ENCODE assay signal across 27 cellular contexts in genomic region chr18:31609886-31610646, GRCh38. TPM values are rescaled to one million over a fixed set of nuclear protein-coding genes. Genes with fewer than 3 reads are reported as not detected.
DNase-seq lines count a peak whose midpoint lies in the region; FAIRE-seq and TF ChIP-seq lines count a peak whose summit lies in the region.
"Had no signal": no experiment of that assay in that cellular context is flagged by ENCODE, and none has a peak within 500 bp of the region (broad histone marks: within the 10 kb centered on the region; RNA-seq: fewer than 3 reads in every experiment).

No MANE protein-coding gene starts in this region.

- CTCF ChIA-PET in activated CD4-positive, alpha-beta T cell treated with anti-CD3 and anti-CD28 coated beads, Interleukin-2, amount 10 ng/mL, durations not matched to agents 7 days and 5 days (lab: Charles Lee): interaction anchor here (1.2 kb wide), 1 partner anchor 37 kb away, joined by 3 read pairs; no protein-coding TSS in a partner anchor

- peaks cover 4% of the 10 kb centered on the region for H3K27me3 Mint-ChIP-seq in nephron (ENCODE audit: low read depth)
- H3K27me3 Mint-ChIP-seq in activated CD4-positive, alpha-beta T cell treated with anti-CD3 and anti-CD28 coated beads, Interleukin-2, amount 10 ng/mL, durations not matched to agents 7 days and 5 days: peaks cover 5% of the 10 kb centered on the region
- H3K27me3 Mint-ChIP-seq: activated naive CD8-positive, alpha-beta T cell; CD4-positive, alpha-beta T cell; central memory CD8-positive, alpha-beta T cell; IgD-negative memory B cell had no signal

- no peak for TF ChIP-seq CTCF in nephron (IDR thresholded peaks at IDR 0.05; ENCODE audit: unreplicated experiment in 3 of 3)

- POLR2A ChIA-PET in activated CD4-positive, alpha-beta T cell treated with anti-CD3 and anti-CD28 coated beads, Interleukin-2, amount 10 ng/mL, durations not matched to agents 7 days and 5 days (lab: Charles Lee): no interaction called here

- H3K4me1 Mint-ChIP-seq in nephron: peaks cover 17% of the 10 kb centered on the region
- no peaks in the 10 kb centered on the region for H3K4me1 Mint-ChIP-seq in activated CD4-positive, alpha-beta T cell treated with anti-CD3 and anti-CD28 coated beads, Interleukin-2, amount 10 ng/mL, durations not matched to agents 7 days and 5 days
- H3K4me1 Mint-ChIP-seq: central memory CD8-positive, alpha-beta T cell; IgD-negative memory B cell had no signal

- no peaks in the 10 kb centered on the region for H3K9me3 Mint-ChIP-seq in nephron
- H3K9me3 Mint-ChIP-seq in activated CD4-positive, alpha-beta T cell treated with anti-CD3 and anti-CD28 coated beads, Interleukin-2, amount 10 ng/mL, durations not matched to agents 7 days and 5 days: no peaks in the 10 kb centered on the region
- H3K9me3 Mint-ChIP-seq: activated CD4-positive, alpha-beta memory T cell treated with anti-CD3 and anti-CD28 coated beads for 36 hours; CD4-positive, alpha-beta T cell; central memory CD8-positive, alpha-beta T cell; H9; IgD-negative memory B cell; neural progenitor cell had no signal

- H3K27ac Mint-ChIP-seq in nephron: peak overlapping the region in 2 of 3 experiments; percentile 55 to 56
- H3K27ac Mint-ChIP-seq in activated CD4-positive, alpha-beta T cell treated with anti-CD3 and anti-CD28 coated beads, Interleukin-2, amount 10 ng/mL, durations not matched to agents 7 days and 5 days: no peak overlapping the region
- H3K27ac Mint-ChIP-seq: activated CD4-positive, alpha-beta memory T cell treated with anti-CD3 and anti-CD28 coated beads for 36 hours; activated naive CD8-positive, alpha-beta T cell; CD4-positive, alpha-beta T cell; H9; IgD-negative memory B cell; neural progenitor cell had no signal

- peak; percentile 48 for FAIRE-seq in GM12891 (lab: Jason Lieb, UNC)
- FAIRE-seq: kidney, RCC 7860 had no signal

- TF ChIP-seq POLR2A in GM12891 (IDR thresholded peaks at IDR 0.05; ENCODE audit: low read depth, low read length): no peak

- DNase-seq in GM12891 (ENCODE audit: insufficient read length, low spot score) (no peak), NCI-H226 (peak; percentile 6), cerebellum (ENCODE audit: low spot score) (peak; percentile 85), CD1c-positive myeloid dendritic cell (ENCODE audit: extremely low spot score) (no peak), hepatic stellate cell (ENCODE audit: low spot score) (no peak)
- no peak for DNase-seq in activated CD4-positive, alpha-beta T cell treated with anti-CD3 and anti-CD28 coated beads, Interleukin-2, amount 50 U/mL, for 48 hours
- no peak for DNase-seq in activated CD4-positive, alpha-beta T cell treated with anti-CD3 and anti-CD28 coated beads, Interleukin-2, amount 10 ng/mL, durations not matched to agents 7 days and 5 days
- DNase-seq: activated CD4-positive, alpha-beta memory T cell treated with anti-CD3 and anti-CD28 coated beads for 36 hours; activated CD4-positive, CD25-positive, alpha-beta regulatory T cell; activated CD8-positive, alpha-beta memory T cell treated with anti-CD3 and anti-CD28 coated beads, Interleukin-2, amount 50 U/mL, for 4 hours; CD4-positive, alpha-beta T cell; kidney; NCI-H1694 treated with DMSO at 0.1 percent for 48 hours; stimulated activated CD4-positive, alpha-beta T cell treated with anti-CD3 and anti-CD28 coated beads, Interleukin-15, amount 100 ng/mL, for 24 hours; stimulated activated naive CD4-positive, alpha-beta T cell treated with Interleukin-2 at 50 U/mL for 16 hours; T-helper 1 cell had no signal

- no peaks in the 10 kb centered on the region for H3K36me3 Mint-ChIP-seq in nephron (ENCODE audit: low read depth)
- H3K36me3 Mint-ChIP-seq in activated CD4-positive, alpha-beta T cell treated with anti-CD3 and anti-CD28 coated beads, Interleukin-2, amount 10 ng/mL, durations not matched to agents 7 days and 5 days (ENCODE audit: low read depth): no peaks in the 10 kb centered on the region
- H3K36me3 Mint-ChIP-seq: activated CD4-positive, alpha-beta memory T cell treated with anti-CD3 and anti-CD28 coated beads for 36 hours; activated naive CD8-positive, alpha-beta T cell; IgD-negative memory B cell; neural progenitor cell had no signal

- H3K4me3 Mint-ChIP-seq in nephron: no peak overlapping the region
- no peak overlapping the region for H3K4me3 Mint-ChIP-seq in activated CD4-positive, alpha-beta T cell treated with anti-CD3 and anti-CD28 coated beads, Interleukin-2, amount 10 ng/mL, durations not matched to agents 7 days and 5 days
- H3K4me3 Mint-ChIP-seq: activated CD4-positive, alpha-beta memory T cell treated with anti-CD3 and anti-CD28 coated beads for 36 hours; activated naive CD8-positive, alpha-beta T cell; CD4-positive, alpha-beta T cell; central memory CD8-positive, alpha-beta T cell; H9; IgD-negative memory B cell; neural progenitor cell had no signal

TF ChIP-seq in GM12891, 5 proteins besides CTCF, POLR2A, EP300 and RAD21:
- TF ChIP-seq SPI1 (IDR thresholded peaks at IDR 0.05; ENCODE audit: low read depth, low read length) (no peak), POLR2AphosphoS5 (IDR thresholded peaks at IDR 0.05; ENCODE audit: low read depth, low read length) (no peak), POU2F2 (IDR thresholded peaks at IDR 0.05; ENCODE audit: low read depth, low read length) (no peak), TAF1 (IDR thresholded peaks at IDR 0.05; ENCODE audit: low read depth, low read length) (no peak), PAX5 (IDR thresholded peaks at IDR 0.05; ENCODE audit: insufficient read depth, low read length, severe bottlenecking) (no peak)

RNA-seq across cellular contexts. Expression of gene TTR, which starts 18.4 kb away (rescaled TPM):
- not detected for polyA plus RNA-seq in GM12891 (2012; ENCODE audit: low read depth, missing spikeins)
- total RNA-seq in cerebellum: 6.1 TPM
- not detected for total RNA-seq in activated CD4-positive, alpha-beta T cell treated with anti-CD3 and anti-CD28 coated beads, Interleukin-2, amount 10 ng/mL, durations not matched to agents 7 days and 5 days
- total RNA-seq: activated CD4-positive, alpha-beta memory T cell treated with anti-CD3 and anti-CD28 coated beads for 36 hours; CD4-positive, alpha-beta T cell; glomerular endothelial cell; H9; kidney; posterior vena cava; SJSA1; urinary bladder had no signal
- polyA plus RNA-seq: IgD-negative memory B cell had no signal

Comparison
In these comparisons a context has a peak if more than half of its experiments do, and no peak if none do; other contexts are left out.
1. DNase-seq: peak in NCI-H226 (single experiment) and cerebellum (single experiment); none in GM12891 (single experiment), CD1c-positive myeloid dendritic cell (single experiment), activated CD4-positive, alpha-beta T cell treated with anti-CD3 and anti-CD28 coated beads, Interleukin-2, amount 50 U/mL, for 48 hours (0 of 2), hepatic stellate cell (single experiment) and activated CD4-positive, alpha-beta T cell treated with anti-CD3 and anti-CD28 coated beads, Interleukin-2, amount 10 ng/mL, durations not matched to agents 7 days and 5 days (single experiment).